Comparison of ENCODE assay signal across 19 cellular contexts in the genomic region with DNA sequence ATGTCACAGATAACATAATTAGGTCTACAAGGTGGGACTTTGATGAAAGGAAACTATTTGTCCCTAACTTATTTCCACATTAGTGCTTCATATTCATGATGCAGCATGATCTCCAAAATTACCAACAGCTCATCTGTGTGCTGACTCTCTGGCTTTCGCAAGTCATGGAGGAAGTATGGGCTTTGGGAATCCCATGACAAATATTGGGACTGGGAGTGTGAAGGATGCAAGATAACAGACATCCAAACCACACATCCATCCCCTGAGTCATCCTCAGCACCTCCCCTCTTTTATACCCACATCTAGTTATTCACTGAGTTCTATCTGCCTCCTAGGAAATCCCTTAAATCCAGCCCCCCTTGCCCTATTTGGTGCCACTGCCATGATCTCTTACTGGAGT.
DNase-seq lines count a peak whose midpoint lies in the region; TF ChIP-seq lines count a peak whose summit lies in the region.
"Had no signal": no experiment of that assay in that cellular context is flagged by ENCODE, and none has a peak within 500 bp of the region (broad histone marks: within the 10 kb centered on the region; RNA-seq: fewer than 3 reads in every experiment).

No MANE protein-coding gene starts in this region.

- no peaks in the 10 kb centered on the region for H3K9me2 ChIP-seq in GM23248 (ENCODE audit: insufficient read depth)

- WGBS in GM23248 (ENCODE audit: low coverage in 1 of 2, low lambda C conversion rate in 2 of 2, missing lambda C conversion rate in 2 of 2), 2 experiments = 72 to 84% methylated on average over 1 of the region's 1 CpG
- WGBS in smooth muscle cell (ENCODE audit: low lambda C conversion rate) = 20% methylated on average over 1 of the region's 1 CpG

- in situ Hi-C loops in GM23248 (cut with MboI) = no loop called here

- H3K27ac ChIP-seq in GM23248 = no peak overlapping the region
- H3K27ac ChIP-seq in fibroblast of lung (ENCODE audit: insufficient read depth, low read length) = no peak overlapping the region
- H3K27ac ChIP-seq in smooth muscle cell (ENCODE audit: low read depth) = peak overlapping the region; percentile 83
- no peak overlapping the region for H3K27ac ChIP-seq in vagina
- H3K27ac ChIP-seq: dorsolateral prefrontal cortex had no signal

- DNase-seq in GM23248 (peak; percentile 43), RPMI7951 (ENCODE audit: low read depth) (peak; percentile 49), fibroblast of lung (ENCODE audit: low read depth in 2 of 2) (peak; percentile 26 to 69), smooth muscle cell (lab: John Stamatoyannopoulos, UW; ENCODE audit: unreplicated experiment) (no peak), NOMO-1 treated with DMSO at 0.1 percent for 48 hours (lab: John Stamatoyannopoulos, UW; ENCODE audit: unreplicated experiment) (no peak), middle frontal gyrus (ENCODE audit: extremely low spot score, low spot score) (no peak), vagina (ENCODE audit: extremely low spot score in 2 of 2) (no peak)
- DNase-seq: activated CD4-positive, alpha-beta T cell treated with anti-CD3 and anti-CD28 coated beads, Interleukin-2, amount 50 U/mL, for 48 hours; AML-193; amniotic stem cell; caudate nucleus; COR-L47; dorsolateral prefrontal cortex; left cardiac atrium; NCI-H1694; NCI-H774; posterior cingulate gyrus; stimulated activated CD4-positive, alpha-beta T cell treated with anti-CD3 and anti-CD28 coated beads, Interleukin-1b, Interleukin-23, amount 100 ng/mL, for 48 hours; T-helper 1 cell had no signal

- no peaks in the 10 kb centered on the region for H3K79me2 ChIP-seq in GM23248 (ENCODE audit: insufficient read depth)
- H3K79me2 ChIP-seq in fibroblast of lung (ENCODE audit: control insufficient read depth, insufficient read depth, low read length) = no peaks in the 10 kb centered on the region
- H3K79me2 ChIP-seq in smooth muscle cell (ENCODE audit: low read depth) = no peaks in the 10 kb centered on the region

- H3K4me2 ChIP-seq in GM23248 (ENCODE audit: unreplicated experiment) = no peak overlapping the region
- H3K4me2 ChIP-seq in fibroblast of lung (ENCODE audit: extremely low read depth, insufficient read depth, low read length) = no peak overlapping the region
- peak overlapping the region; percentile 53 for H3K4me2 ChIP-seq in smooth muscle cell

- H3F3A ChIP-seq in GM23248 (ENCODE audit: insufficient read depth) = no peaks in the 10 kb centered on the region
- H3F3A ChIP-seq in smooth muscle cell (ENCODE audit: low read depth) = peaks cover 5% of the 10 kb centered on the region

- no peaks in the 10 kb centered on the region for H3K4me1 ChIP-seq in GM23248 (ENCODE audit: insufficient read depth)
- no peaks in the 10 kb centered on the region for H3K4me1 ChIP-seq in fibroblast of lung (ENCODE audit: control insufficient read depth, extremely low read depth, insufficient read depth, low read length)
- peaks cover 18% of the 10 kb centered on the region for H3K4me1 ChIP-seq in smooth muscle cell (ENCODE audit: low read depth)
- H3K4me1 ChIP-seq in vagina = no peaks in the 10 kb centered on the region

- H4K20me1 ChIP-seq in GM23248 (ENCODE audit: insufficient read depth) (no peaks in the 10 kb centered on the region), fibroblast of lung (ENCODE audit: control insufficient read depth, extremely low read depth, insufficient read depth, low read length) (no peaks in the 10 kb centered on the region), smooth muscle cell (ENCODE audit: low read depth) (no peaks in the 10 kb centered on the region)

- H3K9me3 ChIP-seq in GM23248 (ENCODE audit: low read depth) (no peaks in the 10 kb centered on the region), fibroblast of lung (ENCODE audit: control insufficient read depth, insufficient read depth, low read depth, low read length) (no peaks in the 10 kb centered on the region), smooth muscle cell (replicated peaks; ENCODE audit: low read depth) (no peaks in the 10 kb centered on the region), vagina (no peaks in the 10 kb centered on the region)

- H3K27me3 ChIP-seq in GM23248 (replicated peaks; ENCODE audit: insufficient read depth) (0 out of 2 replicates have a peak, but pooled peaks cover 8% of the 10 kb centered on the region), fibroblast of lung (ENCODE audit: control insufficient read depth, insufficient read depth, low read length) (no peaks in the 10 kb centered on the region), smooth muscle cell (ENCODE audit: low read depth) (no peaks in the 10 kb centered on the region), vagina (no peaks in the 10 kb centered on the region)
- H3K27me3 ChIP-seq: dorsolateral prefrontal cortex had no signal

- H3K9ac ChIP-seq in GM23248 (no peak overlapping the region), fibroblast of lung (ENCODE audit: insufficient read depth, low read length) (no peak overlapping the region), smooth muscle cell (ENCODE audit: low read depth) (peak overlapping the region; percentile 54)

- H3K36me3 ChIP-seq in GM23248 (ENCODE audit: low read depth) = no peaks in the 10 kb centered on the region
- H3K36me3 ChIP-seq in fibroblast of lung (ENCODE audit: control insufficient read depth, insufficient read depth, low read length) = no peaks in the 10 kb centered on the region
- H3K36me3 ChIP-seq in smooth muscle cell (ENCODE audit: low read depth) = no peaks in the 10 kb centered on the region
- no peaks in the 10 kb centered on the region for H3K36me3 ChIP-seq in vagina

- TF ChIP-seq POLR2A in vagina (IDR thresholded peaks at IDR 0.05) = no peak

- H3K4me3 ChIP-seq in GM23248 (no peak overlapping the region), fibroblast of lung (replicated peaks in 1 of 4; ENCODE audit: control extremely low read depth in 1 of 4, insufficient read depth in 1 of 4, low read depth in 3 of 4, low read length in 4 of 4) (no peak overlapping the region), smooth muscle cell (no peak overlapping the region), vagina (no peak overlapping the region)
- H3K4me3 ChIP-seq: dorsolateral prefrontal cortex had no signal

- TF ChIP-seq CTCF in fibroblast of lung (conservative IDR thresholded peaks at IDR 0.05 in 1 of 2, IDR thresholded peaks at IDR 0.05 in 1 of 2; ENCODE audit: low read depth in 1 of 2, low read length in 2 of 2) (no peak), smooth muscle cell (IDR thresholded peaks at IDR 0.05; ENCODE audit: borderline replicate concordance, insufficient read depth, poor library complexity, severe bottlenecking) (no peak), vagina (IDR thresholded peaks at IDR 0.05) (no peak)

- intact Hi-C loops in vagina (cut with DNase I) = no loop called here

- H2AFZ ChIP-seq in GM23248 (no peak overlapping the region), fibroblast of lung (ENCODE audit: low read length) (no peak overlapping the region), smooth muscle cell (ENCODE audit: low read depth) (no peak overlapping the region)

Comparison
In these comparisons a context has a peak if more than half of its experiments do, and no peak if none do; other contexts are left out.
1. DNase-seq: peak in GM23248 (single experiment), RPMI7951 (single experiment) and fibroblast of lung (2 of 2); none in smooth muscle cell (single experiment), NOMO-1 treated with DMSO at 0.1 percent for 48 hours (single experiment), middle frontal gyrus (single experiment) and vagina (0 of 2).